In genomic region chrX:4238916-4239315, GRCh38 we compare ENCODE assay signal across 1 cellular context.
TF ChIP-seq lines count a peak whose summit lies in the region.

No MANE protein-coding gene starts in this region.

TF ChIP-seq in HepG2, 621 proteins besides CTCF, POLR2A, EP300 and RAD21:
- TF ChIP-seq ZBTB40 (IDR thresholded peaks at IDR 0.05): peak; percentile 60
- no peak for TF ChIP-seq ZBTB40 (CRISPR knock-in tag; IDR thresholded peaks at IDR 0.05)
- no peak for TF ChIP-seq RAD51 (IDR thresholded peaks at IDR 0.05; ENCODE audit: borderline replicate concordance)
- TF ChIP-seq ZIK1 (CRISPR knock-in tag; IDR thresholded peaks at IDR 0.05; ENCODE audit: borderline replicate concordance, low read depth): no peak
TF ChIP-seq in HepG2: peak in this region for 1.
